Comparison of ENCODE assay signal across 17 cellular contexts in the genomic region with DNA sequence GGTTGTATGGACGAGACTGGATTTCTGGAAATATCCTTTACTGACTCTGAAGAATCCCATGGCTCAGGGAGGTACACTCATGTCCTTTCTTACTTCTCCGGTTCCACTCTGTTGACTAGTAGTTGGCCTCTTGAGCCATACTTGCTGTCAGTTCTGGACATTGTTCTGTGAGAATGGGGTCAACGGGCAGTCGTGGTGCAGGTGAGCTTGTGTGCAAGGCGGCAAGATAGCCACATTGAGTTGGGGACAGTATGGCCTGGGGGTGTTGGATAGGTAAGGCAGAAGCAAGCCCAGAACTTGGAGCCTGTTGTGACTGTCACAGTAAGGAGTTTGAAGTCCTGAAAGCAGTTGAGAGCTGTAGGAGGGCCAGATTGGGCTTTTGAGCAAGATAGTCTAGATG.
"Had no signal": no experiment of that assay in that cellular context is flagged by ENCODE, and none has a peak within 500 bp of the region (broad histone marks: within the 10 kb centered on the region; RNA-seq: fewer than 3 reads in every experiment).

No MANE protein-coding gene starts in this region.

- H3K27ac ChIP-seq: adrenal gland, dorsolateral prefrontal cortex, gastroesophageal sphincter, heart right ventricle, suprapubic skin, VCaP had no signal

- ATAC-seq: gastroesophageal sphincter, heart right ventricle, left colon had no signal

- H3K9me3 ChIP-seq: adrenal gland, gastroesophageal sphincter, heart right ventricle, suprapubic skin had no signal

- DNase-seq: activated naive CD4-positive, alpha-beta T cell treated with anti-CD3 and anti-CD28 coated beads, Interleukin-2, amount 50 U/mL, for 16 hours; activated T-cell treated with anti-CD3 and anti-CD28 coated beads for 4 hours; adrenal gland; dorsolateral prefrontal cortex; heart right ventricle; midbrain; retina; stimulated activated CD4-positive, alpha-beta T cell treated with anti-CD3 and anti-CD28 coated beads, Interleukin-15, amount 100 ng/mL, for 24 hours; stimulated activated CD4-positive, alpha-beta T cell treated with anti-CD3 and anti-CD28 coated beads, Interleukin-4, amount 100 ng/mL, for 24 hours; stimulated activated naive CD4-positive, alpha-beta T cell treated with Interleukin-2 at 50 U/mL for 16 hours; SW 1271; trophoblast cell had no signal

- H3K4me1 ChIP-seq: adrenal gland, gastroesophageal sphincter, suprapubic skin had no signal

- H3K27me3 ChIP-seq: adrenal gland, dorsolateral prefrontal cortex, gastroesophageal sphincter, heart right ventricle, suprapubic skin had no signal

- H3K4me3 ChIP-seq: adrenal gland, dorsolateral prefrontal cortex, gastroesophageal sphincter, heart right ventricle, lung, suprapubic skin had no signal
